In the genomic region with DNA sequence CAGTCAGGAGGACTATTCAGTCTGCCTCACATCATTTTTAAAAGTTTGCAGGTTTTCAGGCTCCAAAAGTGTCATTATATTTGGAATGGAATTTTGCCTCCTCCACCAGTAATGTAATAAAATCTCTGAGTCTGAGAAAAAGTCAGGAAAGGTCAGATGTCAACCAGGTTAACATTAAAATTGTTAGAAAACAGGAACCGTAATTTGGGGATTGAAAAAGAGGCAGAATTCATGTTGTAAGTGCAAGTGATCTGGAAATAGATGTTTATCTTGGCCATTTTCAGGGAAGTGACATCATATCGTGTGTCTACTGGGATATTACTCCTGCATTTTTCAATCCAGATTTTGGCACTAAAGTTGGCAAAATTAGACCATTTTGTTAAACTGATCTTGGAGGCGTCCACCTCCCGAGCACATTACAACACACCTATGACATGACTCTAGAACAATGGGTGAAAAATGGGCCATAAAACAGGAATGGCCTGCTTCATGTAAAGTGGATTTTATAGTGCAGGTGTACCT, we compare ENCODE assay signal across 20 cellular contexts.
"Had no signal": no experiment of that assay in that cellular context is flagged by ENCODE, and none has a peak within 500 bp of the region (broad histone marks: within the 10 kb centered on the region; RNA-seq: fewer than 3 reads in every experiment).

No MANE protein-coding gene starts in this region.

- H3K27ac ChIP-seq: neutrophil, psoas muscle, right lobe of liver, spleen, testis, transverse colon had no signal

- H3K27me3 ChIP-seq: right lobe of liver had no signal

- ATAC-seq: effector memory CD8-positive, alpha-beta T cell; heart right ventricle; left lobe of liver; mucosa of descending colon; naive thymus-derived CD8-positive, alpha-beta T cell; psoas muscle; right lobe of liver; stimulated activated memory B cell treated with anti-CD40 and anti-IgM and Interleukin-4, amounts not matched to agents 10 μg/mL and 1 μg/mL and 100 μg/mL, for 72 hours had no signal

- H3K9me3 ChIP-seq: heart right ventricle, mucosa of descending colon, neutrophil, psoas muscle, right lobe of liver, spleen, testis, transverse colon had no signal

- H3K4me1 ChIP-seq: psoas muscle, right lobe of liver, testis, transverse colon had no signal

- H3K36me3 ChIP-seq: heart right ventricle, neutrophil, right lobe of liver, spleen, transverse colon had no signal

- H3K4me3 ChIP-seq: heart right ventricle, mucosa of descending colon, psoas muscle, right lobe of liver, spleen, testis, transverse colon had no signal

- DNase-seq: cortex of kidney; effector memory CD8-positive, alpha-beta T cell; erythroblast; heart right ventricle; hypothalamus; mammary epithelial cell; mucosa of descending colon; naive thymus-derived CD8-positive, alpha-beta T cell; psoas muscle; retina; right lobe of liver; spleen; stimulated activated CD4-positive, alpha-beta T cell treated with anti-CD3 and anti-CD28 coated beads, Interleukin-15, amount 100 ng/mL, for 24 hours; stimulated activated CD4-positive, alpha-beta T cell treated with anti-CD3 and anti-CD28 coated beads, Interleukin-1b, Interleukin-23, amount 100 ng/mL, for 48 hours; stimulated activated CD4-positive, alpha-beta T cell treated with anti-CD3 and anti-CD28 coated beads, Interleukin-4, amount 100 ng/mL, for 24 hours; testis; transverse colon had no signal
